In the genomic region with DNA sequence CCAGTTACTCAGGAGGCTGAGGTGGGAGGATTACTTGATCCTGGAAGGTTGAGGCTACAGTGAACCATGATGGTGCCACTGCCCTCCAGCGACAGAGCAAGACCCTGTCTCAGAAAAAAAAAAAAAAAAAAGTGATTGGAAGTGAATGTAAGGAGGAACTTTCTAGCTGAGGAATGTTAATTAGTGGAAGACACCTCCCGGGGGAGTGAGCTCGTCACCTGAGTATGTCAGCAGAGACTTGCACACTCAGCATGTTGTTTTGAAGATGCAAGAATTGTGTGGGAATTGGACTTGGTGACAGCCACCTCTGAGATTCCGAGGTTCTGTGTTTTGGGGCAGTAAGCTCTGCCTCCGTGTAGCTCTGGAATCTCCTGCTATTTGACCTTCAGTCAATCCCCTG, we compare ENCODE assay signal across 14 cellular contexts. TPM values are rescaled to one million over a fixed set of nuclear protein-coding genes. Genes with fewer than 3 reads are reported as not detected.
DNase-seq lines count a peak whose midpoint lies in the region; ATAC-seq and TF ChIP-seq lines count a peak whose summit lies in the region.
"Had no signal": no experiment of that assay in that cellular context is flagged by ENCODE, and none has a peak within 500 bp of the region (broad histone marks: within the 10 kb centered on the region; RNA-seq: fewer than 3 reads in every experiment).

No MANE protein-coding gene starts in this region.

- DNase-seq in coronary artery (ENCODE audit: low spot score) = no peak
- DNase-seq in CD1c-positive myeloid dendritic cell (ENCODE audit: extremely low spot score) = no peak
- DNase-seq: activated CD8-positive, alpha-beta memory T cell treated with anti-CD3 and anti-CD28 coated beads, Interleukin-2, amount 10 ng/mL, durations not matched to agents 7 days and 5 days; CD8-positive, alpha-beta T cell; NCI-H510A treated with DMSO at 0.1 percent for 48 hours; stimulated activated CD4-positive, alpha-beta T cell treated with anti-CD3 and anti-CD28 coated beads, Interleukin-2, amount 100 ng/mL, for 24 hours had no signal

- TF ChIP-seq RAD21 in Ishikawa (IDR thresholded peaks at IDR 0.05; ENCODE audit: low read depth) = no peak

- H3K9me3 ChIP-seq in mesodermal cell (ENCODE audit: control insufficient read depth, low read length) = no peaks in the 10 kb centered on the region

- 39 to 42% methylated on average over 3 of the region's 5 CpGs for WGBS in mesodermal cell (ENCODE audit: insufficient coverage in 2 of 2), 2 experiments

- H3K4me3 ChIP-seq in coronary artery (no peak overlapping the region), mesodermal cell (ENCODE audit: extremely low read depth, insufficient read depth, low read length, poor library complexity, severe bottlenecking) (no peak overlapping the region)

- ATAC-seq in GM19467 (IDR thresholded peaks at IDR 0.05; ENCODE audit: unreplicated experiment) (no peak), GM18907 (IDR thresholded peaks at IDR 0.05; ENCODE audit: unreplicated experiment) (no peak), HG02970 (IDR thresholded peaks at IDR 0.05; ENCODE audit: low FRiP score, unreplicated experiment) (no peak)
- ATAC-seq: activated CD8-positive, alpha-beta memory T cell treated with anti-CD3 and anti-CD28 coated beads, Interleukin-2, amount 10 ng/mL, durations not matched to agents 7 days and 5 days; CD8-positive, alpha-beta T cell; left lobe of liver; stimulated activated effector memory CD8-positive, alpha-beta T cell treated with anti-CD3 and anti-CD28 coated beads, Interleukin-12 subunit alpha, Interleukin-12 subunit beta, amount 100 ng/mL, for 72 hours had no signal

- H3K4me1 ChIP-seq in mesodermal cell (ENCODE audit: control insufficient read depth, insufficient read depth, low read length, poor library complexity, severe bottlenecking) = peaks cover 61% of the 10 kb centered on the region

- no peak for TF ChIP-seq EP300 in Ishikawa (IDR thresholded peaks at IDR 0.05; ENCODE audit: borderline replicate concordance)

- H3K27ac ChIP-seq in coronary artery = peak overlapping the region; percentile 96 to 99
- H3K27ac ChIP-seq in mesodermal cell (ENCODE audit: low read depth, low read length, severe bottlenecking) = peak overlapping the region; percentile 69
- peak overlapping the region; percentile 56 for H3K27ac ChIP-seq in temporal lobe (ENCODE audit: low read depth, low read length)

- no peak for TF ChIP-seq CTCF in coronary artery (IDR thresholded peaks at IDR 0.05)

- peaks cover 18% of the 10 kb centered on the region for H3K36me3 ChIP-seq in mesodermal cell (ENCODE audit: control insufficient read depth, insufficient read depth, low read length)

TF ChIP-seq in Ishikawa, 13 proteins besides CTCF, POLR2A, EP300 and RAD21:
- 0 out of 2 replicates have a peak, but pooled peaks have one; percentile 59 for TF ChIP-seq TEAD4 (IDR thresholded peaks at IDR 0.05)
- TF ChIP-seq YY1 (IDR thresholded peaks at IDR 0.05; ENCODE audit: low read depth) = no peak

RNA-seq across cellular contexts. Expression of a gene that starts 3.6 kb away (rescaled TPM):
- polyA plus RNA-seq in mesodermal cell (2013, experiment 1 of 2) = 21.2 TPM
- polyA plus RNA-seq in mesodermal cell (2013, experiment 2 of 2) = 23.4 TPM
- total RNA-seq in temporal lobe = 4.9 TPM

RNA-seq across cellular contexts. Expression of a gene that starts 17.0 kb away (rescaled TPM):
- polyA plus RNA-seq in mesodermal cell (2013, experiment 1 of 2) = 11.8 TPM
- polyA plus RNA-seq in mesodermal cell (2013, experiment 2 of 2) = 10.2 TPM
- 3.9 TPM for total RNA-seq in temporal lobe
- total RNA-seq: activated CD8-positive, alpha-beta memory T cell treated with anti-CD3 and anti-CD28 coated beads, Interleukin-2, amount 10 ng/mL, durations not matched to agents 7 days and 5 days; CD8-positive, alpha-beta T cell had no signal

RNA-seq across cellular contexts. Expression of a gene that starts 56.8 kb away (rescaled TPM):
- polyA plus RNA-seq in mesodermal cell (2013, experiment 1 of 2) = 57.0 TPM
- polyA plus RNA-seq in mesodermal cell (2013, experiment 2 of 2) = 55.9 TPM
- total RNA-seq in temporal lobe = 26.1 TPM
